In the genomic region with DNA sequence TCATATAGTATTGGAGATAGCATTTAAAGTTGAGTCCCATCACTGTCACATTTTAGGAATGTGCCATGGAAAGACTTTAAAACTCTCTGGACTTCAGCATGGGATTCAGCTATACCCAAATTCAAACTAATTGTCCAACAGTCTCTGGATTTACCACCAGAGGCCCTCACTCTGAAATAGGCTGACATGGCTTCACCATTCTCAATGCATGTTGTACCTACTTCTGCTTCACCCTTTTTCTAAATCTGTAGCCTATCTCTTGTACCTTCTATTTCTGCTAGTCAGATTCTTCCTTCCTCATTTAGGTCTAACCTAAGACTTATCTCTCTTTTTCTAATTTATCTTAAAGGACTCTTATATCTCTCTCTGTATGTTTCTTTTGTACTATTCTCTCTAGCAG, we compare ENCODE assay signal across 12 cellular contexts.
DNase-seq lines count a peak whose midpoint lies in the region; ATAC-seq and TF ChIP-seq lines count a peak whose summit lies in the region.
"Had no signal": no experiment of that assay in that cellular context is flagged by ENCODE, and none has a peak within 500 bp of the region (broad histone marks: within the 10 kb centered on the region; RNA-seq: fewer than 3 reads in every experiment).

No MANE protein-coding gene starts in this region.

- no peaks in the 10 kb centered on the region for H3K9me3 ChIP-seq in iPS-20b (ENCODE audit: insufficient read depth, low read depth, low read length)
- H3K9me3 ChIP-seq: MG63, sigmoid colon had no signal

- H3K36me3 ChIP-seq in iPS-20b (ENCODE audit: insufficient read depth, low read depth, low read length), result no peaks in the 10 kb centered on the region
- H3K36me3 ChIP-seq: MG63 had no signal

- intact Hi-C loops in lower leg skin (cut with DNase I; ENCODE audit: low total_unique reads), result no loop called here

- H3K9ac ChIP-seq in iPS-20b (ENCODE audit: low read depth, low read length), result no peak overlapping the region

- H3K27ac ChIP-seq in iPS-20b (ENCODE audit: low read length), result no peak overlapping the region
- H3K27ac ChIP-seq: sigmoid colon had no signal

- TF ChIP-seq CTCF in lower leg skin (IDR thresholded peaks at IDR 0.05), result no peak

- 0 out of 2 replicates have a peak overlapping the region, but pooled peaks have one; percentile 35 for H3K4me3 ChIP-seq in iPS-20b (ENCODE audit: low read length)
- no peak overlapping the region for H3K4me3 ChIP-seq in lower leg skin (ENCODE audit: low read depth, poor library complexity, severe bottlenecking)
- H3K4me3 ChIP-seq: MG63, sigmoid colon had no signal

- no peak for ATAC-seq in HG02610 (IDR thresholded peaks at IDR 0.05; ENCODE audit: unreplicated experiment)
- ATAC-seq: activated CD4-positive, alpha-beta T cell treated with anti-CD3 and anti-CD28 coated beads for 36 hours had no signal

- no peak for TF ChIP-seq POLR2A in lower leg skin (IDR thresholded peaks at IDR 0.05)

- DNase-seq in DMS53 (lab: John Stamatoyannopoulos, UW) (peak; percentile 56), HCEC 1CT (peak; percentile 14), RKO (ENCODE audit: low spot score) (peak; percentile 32), lower leg skin (ENCODE audit: low spot score in 2 of 2) (no peak), G401 (ENCODE audit: low spot score) (no peak), GM19240 (ENCODE audit: insufficient read length, low spot score) (no peak)
- DNase-seq: activated CD4-positive, alpha-beta T cell treated with anti-CD3 and anti-CD28 coated beads for 36 hours; MG63; sigmoid colon; stimulated activated CD8-positive, alpha-beta memory T cell treated with anti-CD3 and anti-CD28 coated beads, Interleukin-4, amount 100 ng/mL, for 48 hours had no signal

- H3K27me3 ChIP-seq in iPS-20b (ENCODE audit: insufficient read depth, low read length), result no peaks in the 10 kb centered on the region
- H3K27me3 ChIP-seq: MG63, sigmoid colon had no signal

- peaks cover 9% of the 10 kb centered on the region for H3K4me1 ChIP-seq in iPS-20b (ENCODE audit: insufficient read depth, low read length)

- in situ Hi-C loops in G401 (cut with HindIII; ENCODE audit: low sequenced_read_pairs), result no loop called here

Comparison
In these comparisons a context has a peak if more than half of its experiments do, and no peak if none do; other contexts are left out.
1. DNase-seq: peak in DMS53 (single experiment), HCEC 1CT (single experiment) and RKO (single experiment); none in lower leg skin (0 of 2), G401 (single experiment) and GM19240 (single experiment).